In genomic region chr5:179812135-179812825, GRCh38 we compare ENCODE assay signal across 23 cellular contexts. TPM values are rescaled to one million over a fixed set of nuclear protein-coding genes. Genes with fewer than 3 reads are reported as not detected.
DNase-seq lines count a peak whose midpoint lies in the region; ATAC-seq and TF ChIP-seq lines count a peak whose summit lies in the region.
"Had no signal": no experiment of that assay in that cellular context is flagged by ENCODE, and none has a peak within 500 bp of the region (broad histone marks: within the 10 kb centered on the region; RNA-seq: fewer than 3 reads in every experiment).

No MANE protein-coding gene starts in this region.

- no peaks in the 10 kb centered on the region for H3K9me2 ChIP-seq in OCI-LY7 (ENCODE audit: insufficient read depth, low read length)

- no peaks in the 10 kb centered on the region for H4K20me1 ChIP-seq in OCI-LY7 (ENCODE audit: insufficient read depth, low read length)

- H3K4me3 ChIP-seq in heart right ventricle (no peak overlapping the region), sigmoid colon (no peak overlapping the region), OCI-LY7 (ENCODE audit: low read depth, low read length, poor library complexity, severe bottlenecking) (no peak overlapping the region)
- H3K4me3 ChIP-seq: Peyer's patch, SJCRH30 had no signal

- no peak for TF ChIP-seq EP300 in sigmoid colon (IDR thresholded peaks at IDR 0.05)

- H3K36me3 ChIP-seq in heart right ventricle (peaks cover 0 to 23% (median 0%) of the 10 kb centered on the region in 9 donors), sigmoid colon (peaks cover 0 to 14% (median 0%) of the 10 kb centered on the region in 4 donors), OCI-LY7 (ENCODE audit: insufficient read depth, low read length) (no peaks in the 10 kb centered on the region)
- H3K36me3 ChIP-seq: Peyer's patch had no signal

- H3K4me2 ChIP-seq in OCI-LY7 (ENCODE audit: low read length), result no peak overlapping the region

- DNase-seq in heart right ventricle (peak; percentile 2 to 26), cardiac septum (ENCODE audit: low spot score) (no peak), RWPE1 (ENCODE audit: low spot score) (no peak), left lobe of liver (ENCODE audit: low spot score) (no peak), sigmoid colon (peak; percentile 52), NCI-H1417 (lab: John Stamatoyannopoulos, UW) (no peak), OCI-LY7 (ENCODE audit: low spot score) (no peak), NCI-H446 (lab: John Stamatoyannopoulos, UW) (no peak)
- DNase-seq: 8988T, ACHN, BE2C, GF-D8, H9, MV-4-11, NCI-H1105, NCI-H2029, NCI-H526 treated with DMSO at 0.1 percent for 48 hours, Peyer's patch, SJCRH30 had no signal

- no peaks in the 10 kb centered on the region for H3K9me3 ChIP-seq in heart right ventricle
- no peaks in the 10 kb centered on the region for H3K9me3 ChIP-seq in sigmoid colon
- H3K9me3 ChIP-seq in OCI-LY7 (ENCODE audit: low read length), result no peaks in the 10 kb centered on the region
- H3K9me3 ChIP-seq: BE2C, Peyer's patch, SJCRH30 had no signal

- WGBS in heart right ventricle, 2 donors, result 91 to 92% methylated on average over 27 of the region's 27 CpGs
- 96 to 97% methylated on average over 27 of the region's 27 CpGs for WGBS in sigmoid colon, 2 donors

- H3K27me3 ChIP-seq in heart right ventricle (no peaks in the 10 kb centered on the region), sigmoid colon (no peaks in the 10 kb centered on the region)
- H3K27me3 ChIP-seq: BE2C, Peyer's patch, SJCRH30 had no signal

- ATAC-seq in heart right ventricle (peak in 1 of 8 donors; percentile 32), left lobe of liver (peak; percentile 40)
- ATAC-seq: GM23338, SK-N-SH treated with all-trans-retinoic acid at 6 μM for 48 hours had no signal

- no peaks in the 10 kb centered on the region for H3K79me2 ChIP-seq in OCI-LY7 (ENCODE audit: insufficient read depth, low read depth, low read length)

- no peak for TF ChIP-seq POLR2A in sigmoid colon (IDR thresholded peaks at IDR 0.05)

- intact Hi-C loops in heart right ventricle (cut with DNase I) (no loop called here), cardiac septum (cut with DNase I) (no loop called here), sigmoid colon (cut with DNase I) (no loop called here), OCI-LY7 (cut with micrococcal nuclease; ENCODE audit: unreplicated experiment) (no loop called here)

- no peak for TF ChIP-seq CTCF in heart right ventricle (IDR thresholded peaks at IDR 0.05)
- no peak for TF ChIP-seq CTCF in RWPE1 (conservative IDR thresholded peaks at IDR 0.05; ENCODE audit: low read depth)
- no peak for TF ChIP-seq CTCF in sigmoid colon (IDR thresholded peaks at IDR 0.05)
- no peak for TF ChIP-seq CTCF in OCI-LY7 (conservative IDR thresholded peaks at IDR 0.05; ENCODE audit: low read length)

- CTCF ChIA-PET in RWPE1 (lab: Yijun Ruan, JAX), result no interaction called here
- CTCF ChIA-PET in OCI-LY7 (lab: Charles Lee; ENCODE audit: unreplicated experiment), result no interaction called here

- peaks cover under 1 to 19% (median 15%) of the 10 kb centered on the region in 9 donors for H3K4me1 ChIP-seq in heart right ventricle
- H3K4me1 ChIP-seq in sigmoid colon, result peaks cover 0 to 19% (median 16%) of the 10 kb centered on the region in 4 donors
- H3K4me1 ChIP-seq in OCI-LY7 (ENCODE audit: insufficient read depth, low read length, poor library complexity, severe bottlenecking), result no peaks in the 10 kb centered on the region
- H3K4me1 ChIP-seq: BE2C had no signal

- no peak overlapping the region for H2AFZ ChIP-seq in OCI-LY7 (ENCODE audit: low read length)
- H2AFZ ChIP-seq: GM23338 had no signal

- BruUV-seq in OCI-LY7 (replicated peaks; lab: Mats Ljungman, UMichigan), result no TSS peak

- H3K27ac ChIP-seq in heart right ventricle, result no peak overlapping the region
- H3K27ac ChIP-seq in RWPE1, result peak overlapping the region; percentile 13
- H3K27ac ChIP-seq in sigmoid colon, result no peak overlapping the region
- H3K27ac ChIP-seq in OCI-LY7 (ENCODE audit: low read depth, low read length, poor library complexity, severe bottlenecking), result no peak overlapping the region
- H3K27ac ChIP-seq: Peyer's patch, SJCRH30 had no signal

- POLR2A ChIA-PET in RWPE1 (lab: Yijun Ruan, JAX; ENCODE audit: low non-redundant PET), result interaction anchor here (0.7 kb wide), 1 partner anchor 1322 kb away, joined by 3 read pairs; no protein-coding TSS in a partner anchor
- POLR2A ChIA-PET in OCI-LY7 (lab: Charles Lee), result interaction anchor here (0.7 kb wide), 1 partner anchor 41 kb away, joined by 4 read pairs; no protein-coding TSS in a partner anchor

RNA-seq across cellular contexts. Expression of gene MGAT4B, which starts 5.6 kb away (rescaled TPM):
- 100 to 1,000 TPM in 5 of 10 donors, 10 to 100 TPM in 5; 88.6 to 123 (median 102) TPM for total RNA-seq in heart right ventricle
- 10 to 100 TPM; 58.6 to 86.9 TPM for polyA plus RNA-seq in heart right ventricle
- total RNA-seq in cardiac septum, result 160 TPM
- 192 TPM for total RNA-seq in left lobe of liver
- total RNA-seq in sigmoid colon, result 10 to 100 TPM; 27.8 to 56.8 (median 31.5) TPM
- polyA plus RNA-seq in sigmoid colon, result 100 to 1,000 TPM; 184 to 241 (median 232) TPM
- 58.8 and 61.1 TPM in 2 replicates for total RNA-seq in OCI-LY7 (2014; rRNA removed; shearing (Covaris generic))
- 90.2 and 96.5 TPM in 2 replicates for total RNA-seq in OCI-LY7 (2022)

RNA-seq across cellular contexts. Expression of gene SQSTM1, which starts 8.4 kb away (rescaled TPM):
- total RNA-seq in heart right ventricle, result 100 to 1,000 TPM; 341 to 466 (median 391) TPM
- 100 to 1,000 TPM; 131 to 210 TPM for polyA plus RNA-seq in heart right ventricle
- total RNA-seq in cardiac septum, result 372 TPM
- 361 TPM for total RNA-seq in left lobe of liver
- 100 to 1,000 TPM; 287 to 443 (median 386) TPM for total RNA-seq in sigmoid colon
- polyA plus RNA-seq in sigmoid colon, result 100 to 1,000 TPM; 168 to 301 (median 203) TPM
- 44.4 and 58.5 TPM in 2 replicates for total RNA-seq in OCI-LY7 (2014; rRNA removed; shearing (Covaris generic))
- 68.3 and 81.1 TPM in 2 replicates for total RNA-seq in OCI-LY7 (2022)

RNA-seq across cellular contexts. Expression of gene LTC4S, which starts 18.5 kb away (rescaled TPM):
- total RNA-seq in heart right ventricle (10 to 100 TPM in 3 of 10 donors, 1 to 10 TPM in 7; 5.4 to 10.6 (median 7.9) TPM), cardiac septum (12.8 TPM), left lobe of liver (2.6 TPM), sigmoid colon (1 to 10 TPM; 1.5 to 6.1 (median 5.4) TPM), OCI-LY7 (2022) (4.0 and 4.5 TPM in 2 replicates)
- polyA plus RNA-seq in heart right ventricle (10 to 100 TPM; 10.5 to 20.0 TPM), sigmoid colon (1 to 10 TPM in 2 of 3 donors, not detected in 1; 2.6 to 3.6 TPM)
- 0.44 and 1.3 TPM in 2 replicates for total RNA-seq in OCI-LY7 (2014; rRNA removed; shearing (Covaris generic))
- total RNA-seq: Daoy, LHCN-M2, SJCRH30 had no signal

RNA-seq across cellular contexts. Expression of gene MRNIP, which starts 46.3 kb away (rescaled TPM):
- total RNA-seq in heart right ventricle, result 10 to 100 TPM in 8 of 10 donors, 1 to 10 TPM in 2; 6.6 to 14.4 (median 12.7) TPM
- 10 to 100 TPM; 12.6 to 45.1 TPM for polyA plus RNA-seq in heart right ventricle
- total RNA-seq in cardiac septum, result 15.3 TPM
- 12.8 TPM for total RNA-seq in left lobe of liver
- total RNA-seq in sigmoid colon, result 10 to 100 TPM; 30.7 to 59.8 (median 34.5) TPM
- polyA plus RNA-seq in sigmoid colon, result 10 to 100 TPM in 2 of 3 donors, 1 to 10 TPM in 1; 8.3 to 20.3 (median 11.4) TPM
- total RNA-seq in OCI-LY7 (2014; rRNA removed; shearing (Covaris generic)), result 76.2 and 78.7 TPM in 2 replicates
- total RNA-seq in OCI-LY7 (2022), result 70.5 and 76.5 TPM in 2 replicates

Comparison
In these comparisons a context has a peak if more than half of its experiments do, and no peak if none do; other contexts are left out.
1. DNase-seq: peak in heart right ventricle (2 of 2) and sigmoid colon (single experiment); none in cardiac septum (single experiment), RWPE1 (single experiment), left lobe of liver (single experiment), NCI-H1417 (0 of 3), OCI-LY7 (single experiment) and NCI-H446 (0 of 2).